Comparison of ENCODE assay signal across 10 cellular contexts in the genomic region with DNA sequence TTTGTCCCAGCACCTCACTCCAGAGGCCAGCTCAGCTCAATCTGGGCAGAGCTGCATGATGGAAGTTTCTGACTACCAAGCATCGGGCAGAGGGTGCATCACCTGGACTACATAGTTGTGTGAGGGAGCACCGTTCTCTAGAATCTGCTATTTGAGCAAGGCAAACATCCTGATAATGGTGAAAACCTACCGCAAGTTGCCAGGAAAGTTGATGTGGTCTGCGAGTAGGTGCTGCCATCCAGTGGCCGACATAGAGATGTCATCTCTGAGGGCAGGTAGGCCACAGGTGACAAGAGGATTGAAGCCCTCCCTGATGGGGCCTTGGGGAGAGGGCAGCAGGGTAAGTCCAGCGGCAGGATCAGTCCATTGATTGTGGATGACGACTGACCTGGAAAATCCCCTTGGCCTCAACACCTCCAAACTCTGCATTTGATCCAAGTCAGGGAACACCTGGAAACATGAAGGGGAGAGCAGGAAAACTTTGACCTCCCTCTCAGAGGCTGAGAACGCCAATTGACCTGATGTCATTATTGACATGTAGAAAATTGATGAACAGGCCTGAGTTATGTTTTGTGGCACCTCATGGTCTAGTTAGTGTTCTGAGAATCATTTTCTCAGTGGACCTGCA. TPM values are rescaled to one million over a fixed set of nuclear protein-coding genes. Genes with fewer than 3 reads are reported as not detected.
DNase-seq lines count a peak whose midpoint lies in the region; ATAC-seq and TF ChIP-seq lines count a peak whose summit lies in the region.
"Had no signal": no experiment of that assay in that cellular context is flagged by ENCODE, and none has a peak within 500 bp of the region (broad histone marks: within the 10 kb centered on the region; RNA-seq: fewer than 3 reads in every experiment).

No MANE protein-coding gene starts in this region.

- H3K27me3 Mint-ChIP-seq in T-helper 17 cell: peaks cover 15% of the 10 kb centered on the region

- H3K36me3 Mint-ChIP-seq in T-helper 17 cell (ENCODE audit: low read depth): no peaks in the 10 kb centered on the region
- H3K36me3 Mint-ChIP-seq: T-cell had no signal

- no peak overlapping the region for H2BK12ac ChIP-seq in mesenchymal stem cell (ENCODE audit: low read length in 2 of 2)

- peak; percentile 79 for ATAC-seq in GM19455 (IDR thresholded peaks at IDR 0.05; ENCODE audit: unreplicated experiment)
- ATAC-seq in T-helper 17 cell: peak; percentile 39

- no peak overlapping the region for H3K27ac Mint-ChIP-seq in T-helper 17 cell
- H3K27ac Mint-ChIP-seq: T-cell had no signal

- H3K36me3 ChIP-seq in mesenchymal stem cell (ENCODE audit: control insufficient read depth in 1 of 2, insufficient read depth in 2 of 2, low read depth in 1 of 2, low read length in 2 of 2): no peaks in the 10 kb centered on the region
- H3K36me3 ChIP-seq: thoracic aorta had no signal

- POLR2A ChIA-PET in GM10248 (lab: Yijun Ruan, JAX): no interaction called here

- H3K18ac ChIP-seq in mesenchymal stem cell (ENCODE audit: low read depth in 1 of 2, low read length in 2 of 2): no peak overlapping the region

- no peak overlapping the region for H3K4me2 ChIP-seq in mesenchymal stem cell (ENCODE audit: low read length, poor library complexity, severe bottlenecking)

- H2BK5ac ChIP-seq in mesenchymal stem cell (ENCODE audit: low read depth, low read length, poor library complexity, severe bottlenecking): no peak overlapping the region

- no peak overlapping the region for H4K8ac ChIP-seq in mesenchymal stem cell (ENCODE audit: low read length)

- CTCF ChIA-PET in GM10248 (lab: Yijun Ruan, JAX): interaction anchor here (1.2 to 2.1 kb wide), 4 partner anchors 9 to 148 kb away, joined by 4 to 6 read pairs (median 6); no protein-coding TSS in a partner anchor

- H3K9ac ChIP-seq in mesenchymal stem cell (ENCODE audit: low read length): no peak overlapping the region

- H2AK5ac ChIP-seq in mesenchymal stem cell (ENCODE audit: low read length, severe bottlenecking): no peak overlapping the region

- H3K27me3 ChIP-seq in HL-60 (ENCODE audit: insufficient read depth, poor library complexity, severe bottlenecking) (no peaks in the 10 kb centered on the region), mesenchymal stem cell (ENCODE audit: control insufficient read depth in 1 of 2, insufficient read depth in 1 of 2, low read length in 2 of 2) (no peaks in the 10 kb centered on the region)

- DNase-seq in GM10248 (ENCODE audit: extremely low spot score): peak; percentile 56
- DNase-seq in HL-60 (ENCODE audit: low read depth in 1 of 2, low spot score in 1 of 2): peak; percentile 2 to 42
- DNase-seq in T-helper 17 cell: peak in 1 of 3 donors; percentile 9
- DNase-seq in iPS-NIHi11 (ENCODE audit: low spot score): peak; percentile 76
- no peak for DNase-seq in mesenchymal stem cell
- no peak for DNase-seq in NCI-H2107 (lab: John Stamatoyannopoulos, UW)
- no peak for DNase-seq in NCI-H774 (lab: John Stamatoyannopoulos, UW)

- H3K9me3 ChIP-seq in T-helper 17 cell (ENCODE audit: control insufficient read depth, low read length, poor library complexity, severe bottlenecking) (peaks cover 3% of the 10 kb centered on the region), mesenchymal stem cell (ENCODE audit: control insufficient read depth, low read length) (peaks cover 11% of the 10 kb centered on the region)
- H3K9me3 ChIP-seq: thoracic aorta had no signal

- H3K27ac ChIP-seq in HL-60 (replicated peaks): no peak overlapping the region
- no peak overlapping the region for H3K27ac ChIP-seq in mesenchymal stem cell (ENCODE audit: low read length, poor library complexity, severe bottlenecking)
- H3K27ac ChIP-seq: thoracic aorta had no signal

- no peak overlapping the region for H2BK15ac ChIP-seq in mesenchymal stem cell (ENCODE audit: low read depth, poor library complexity, severe bottlenecking)

- H2BK120ac ChIP-seq in mesenchymal stem cell (ENCODE audit: low read depth, low read length): no peak overlapping the region

- 34% methylated on average over 8 of the region's 8 CpGs for WGBS in mesenchymal stem cell

- H2AFZ ChIP-seq in mesenchymal stem cell (ENCODE audit: low read depth, low read length): no peak overlapping the region

- no peak overlapping the region for H3K23ac ChIP-seq in mesenchymal stem cell (ENCODE audit: low read length in 2 of 2)

- H3K4me3 Mint-ChIP-seq in T-helper 17 cell: no peak overlapping the region
- H3K4me3 Mint-ChIP-seq: T-cell had no signal

- no peak overlapping the region for H3K4me3 ChIP-seq in HL-60 (replicated peaks; ENCODE audit: insufficient read depth, low read length)
- no peak overlapping the region for H3K4me3 ChIP-seq in mesenchymal stem cell (ENCODE audit: insufficient read depth in 1 of 2, low read depth in 1 of 2, low read length in 2 of 2)
- H3K4me3 ChIP-seq: thoracic aorta had no signal

- no peaks in the 10 kb centered on the region for H3K4me1 ChIP-seq in mesenchymal stem cell (ENCODE audit: control insufficient read depth, insufficient read depth, low read depth, low read length)

- no peak overlapping the region for H4K91ac ChIP-seq in mesenchymal stem cell (ENCODE audit: low read length)

- no peaks in the 10 kb centered on the region for H3K79me1 ChIP-seq in mesenchymal stem cell (replicated peaks; ENCODE audit: low read length, poor library complexity, severe bottlenecking)

- H3K14ac ChIP-seq in mesenchymal stem cell (ENCODE audit: low read length in 2 of 2): no peak overlapping the region

- TF ChIP-seq CTCF in GM10248 (IDR thresholded peaks at IDR 0.05; ENCODE audit: control extremely low read depth, extremely low read depth, low read depth, missing control alignments): peak; percentile 69
- peak; percentile 65 for TF ChIP-seq CTCF in HL-60 (IDR thresholded peaks at IDR 0.05; ENCODE audit: insufficient read depth, low read length)

- no peak overlapping the region for H3K4ac ChIP-seq in mesenchymal stem cell (ENCODE audit: low read depth in 1 of 2, low read length in 2 of 2)

- no peaks in the 10 kb centered on the region for H3K4me1 Mint-ChIP-seq in T-helper 17 cell
- H3K4me1 Mint-ChIP-seq: T-cell had no signal

RNA-seq across cellular contexts. Expression of a gene that starts 3.9 kb away (rescaled TPM):
- total RNA-seq in T-helper 17 cell: not detected
- polyA plus RNA-seq in mesenchymal stem cell (2013, experiment 1 of 2): not detected
- not detected for polyA plus RNA-seq in mesenchymal stem cell (2013, experiment 2 of 2)
- total RNA-seq: thoracic aorta had no signal

RNA-seq across cellular contexts. Expression of a gene that starts 34.1 kb away (rescaled TPM):
- total RNA-seq in T-helper 17 cell: not detected
- polyA plus RNA-seq in mesenchymal stem cell (2013, experiment 1 of 2): not detected
- polyA plus RNA-seq in mesenchymal stem cell (2013, experiment 2 of 2): not detected
- total RNA-seq: thoracic aorta had no signal

Comparison
In these comparisons a context has a peak if more than half of its experiments do, and no peak if none do; other contexts are left out.
1. DNase-seq: peak in GM10248 (single experiment), HL-60 (2 of 2) and iPS-NIHi11 (single experiment); none in mesenchymal stem cell (single experiment), NCI-H2107 (single experiment) and NCI-H774 (single experiment).